23 cellular contexts compared by ENCODE assay signal in genomic region chr11:118311518-118311917, GRCh38. TPM values are rescaled to one million over a fixed set of nuclear protein-coding genes. Genes with fewer than 3 reads are reported as not detected.
A peak's percentile ranks its signal among the peaks of the same experiment; 100 is the strongest.
DNase-seq lines count a peak whose midpoint lies in the region; ATAC-seq and TF ChIP-seq lines count a peak whose summit lies in the region.
"Had no signal": no experiment of that assay in that cellular context is flagged by ENCODE, and none has a peak within 500 bp of the region (broad histone marks: within the 10 kb centered on the region; RNA-seq: fewer than 3 reads in every experiment).

No MANE protein-coding gene starts in this region.

- DNase-seq in A673 (ENCODE audit: low spot score), result peak; percentile 12
- DNase-seq in CD4-positive, alpha-beta memory T cell, result peak in 1 of 5 donors; percentile 24
- no peak for DNase-seq in PC-9
- no peak for DNase-seq in effector memory CD8-positive, alpha-beta T cell
- no peak for DNase-seq in Ammon's horn (ENCODE audit: low spot score)
- no peak for DNase-seq in GDM1 (lab: John Stamatoyannopoulos, UW)
- DNase-seq: activated naive CD4-positive, alpha-beta T cell treated with Interleukin-2 at 50 U/mL for 16 hours; GOT3; hypothalamus; NCI-H1417; NCI-H526 treated with DMSO at 0.1 percent for 48 hours; tibial artery had no signal

- peak overlapping the region; percentile 83 to 98 (median 90) for H3K27ac Mint-ChIP-seq in CD4-positive, alpha-beta memory T cell
- peak overlapping the region; percentile 83 to 99 for H3K27ac Mint-ChIP-seq in effector memory CD8-positive, alpha-beta T cell
- H3K27ac Mint-ChIP-seq: brain, WTC11 had no signal

- no peaks in the 10 kb centered on the region for H3K36me3 ChIP-seq in A673 (ENCODE audit: insufficient read depth, low read length, poor library complexity, severe bottlenecking)
- peaks cover 49% of the 10 kb centered on the region for H3K36me3 ChIP-seq in CD4-positive, alpha-beta memory T cell (ENCODE audit: insufficient read depth, low read length)
- no peaks in the 10 kb centered on the region for H3K36me3 ChIP-seq in PC-9 (ENCODE audit: low read depth)
- H3K36me3 ChIP-seq: SJCRH30, tibial artery had no signal

- peaks cover 0 to 3% (median 0%) of the 10 kb centered on the region in 8 donors for H3K9me3 Mint-ChIP-seq in CD4-positive, alpha-beta memory T cell
- H3K9me3 Mint-ChIP-seq in effector memory CD8-positive, alpha-beta T cell, result no peaks in the 10 kb centered on the region

- H3K27ac ChIP-seq in A673 (ENCODE audit: low read depth, low read length, poor library complexity, severe bottlenecking) (no peak overlapping the region), PC-9 (no peak overlapping the region)
- peak overlapping the region; percentile 35 for H3K27ac ChIP-seq in CD4-positive, alpha-beta memory T cell (ENCODE audit: low read depth, low read length)
- H3K27ac ChIP-seq: coronary artery, parathyroid adenoma, SJCRH30, tibial artery had no signal

- BruUV-seq in A673 (replicated peaks; lab: Mats Ljungman, UMichigan) (no TSS peak), PC-9 (replicated peaks; lab: Mats Ljungman, UMichigan) (no TSS peak)

- no peaks in the 10 kb centered on the region for H3K9me2 ChIP-seq in PC-9 (ENCODE audit: insufficient read depth)

- intact Hi-C loops in A673 (cut with micrococcal nuclease; ENCODE audit: unreplicated experiment) (no loop called here), PC-9 (cut with micrococcal nuclease; ENCODE audit: unreplicated experiment) (no loop called here)
- intact Hi-C loops in CD4-positive, alpha-beta memory T cell (cut with micrococcal nuclease), result no loop called here

- no peak overlapping the region for H2AFZ ChIP-seq in PC-9
- H2AFZ ChIP-seq: parathyroid adenoma had no signal

- POLR2A ChIA-PET in A673 (lab: Charles Lee; ENCODE audit: low non-redundant PET), result no interaction called here
- POLR2A ChIA-PET in CD4-positive, alpha-beta memory T cell (lab: Charles Lee; ENCODE audit: partially characterized antibody), result interaction anchor here (0.9 to 2.0 kb wide), 7 partner anchors 10 to 572 kb away, joined by 3 to 7 read pairs (median 4); partner anchors contain the start of genes CXCR5, JAML and UBE4A
- POLR2A ChIA-PET in PC-9 (lab: Charles Lee; ENCODE audit: unreplicated experiment), result no interaction called here

- CTCF ChIA-PET in A673 (lab: Charles Lee), result interaction anchor here (1.1 kb wide), 1 partner anchor 113 kb away, joined by 4 read pairs; no protein-coding TSS in a partner anchor
- CTCF ChIA-PET in CD4-positive, alpha-beta memory T cell (lab: Charles Lee; ENCODE audit: partially characterized antibody), result interaction anchor here (0.7 to 6.9 kb wide), 6 partner anchors 10 to 113 kb away, joined by 3 to 43 read pairs (median 4); no protein-coding TSS in a partner anchor
- CTCF ChIA-PET in PC-9 (lab: Charles Lee), result no interaction called here

- H3K4me2 ChIP-seq in PC-9, result peak overlapping the region; percentile 27; the same call in 1 of the 2 replicates

- peaks cover 75 to 91% of the 10 kb centered on the region in 2 donors for H3K36me3 Mint-ChIP-seq in CD4-positive, alpha-beta memory T cell
- H3K36me3 Mint-ChIP-seq in effector memory CD8-positive, alpha-beta T cell (ENCODE audit: insufficient read depth), result peaks cover 74% of the 10 kb centered on the region
- H3K36me3 Mint-ChIP-seq: brain, WTC11 had no signal

- H4K20me1 ChIP-seq in PC-9 (ENCODE audit: insufficient read depth), result no peaks in the 10 kb centered on the region

- H3K4me1 Mint-ChIP-seq in CD4-positive, alpha-beta memory T cell, result peaks cover 59 to 96% (median 85%) of the 10 kb centered on the region in 4 donors
- H3K4me1 Mint-ChIP-seq in effector memory CD8-positive, alpha-beta T cell (ENCODE audit: low read depth in 2 of 2), result peaks cover 61 to 73% of the 10 kb centered on the region in 2 donors

- H3K4me1 ChIP-seq in A673 (ENCODE audit: insufficient read depth, low read length, poor library complexity, severe bottlenecking) (no peaks in the 10 kb centered on the region), PC-9 (replicated peaks; ENCODE audit: insufficient read depth) (peaks cover 53% of the 10 kb centered on the region)
- H3K4me1 ChIP-seq in CD4-positive, alpha-beta memory T cell (ENCODE audit: insufficient read depth, low read length), result peaks cover 97% of the 10 kb centered on the region

- H3K27me3 ChIP-seq in A673 (replicated peaks; ENCODE audit: insufficient read depth, low read depth, low read length, poor library complexity) (peaks cover 45% of the 10 kb centered on the region), PC-9 (ENCODE audit: insufficient read depth, low read depth) (no peaks in the 10 kb centered on the region)
- H3K27me3 ChIP-seq in CD4-positive, alpha-beta memory T cell (ENCODE audit: insufficient read depth, low read length), result no peaks in the 10 kb centered on the region
- H3K27me3 ChIP-seq: SJCRH30 had no signal

- peak overlapping the region in 3 of 8 donors; percentile 46 to 74 (median 63) for H3K4me3 Mint-ChIP-seq in CD4-positive, alpha-beta memory T cell
- peak overlapping the region in 1 of 2 donors; percentile 38 for H3K4me3 Mint-ChIP-seq in effector memory CD8-positive, alpha-beta T cell
- H3K4me3 Mint-ChIP-seq: brain; T-helper 1 cell treated with Interleukin-12 subunit alpha and Interleukin-12 subunit beta and Interleukin-4 antibody, amounts not matched to agents 30 μg/mL and 1 μg/mL, for 36 hours; WTC11 had no signal

- H3K9me3 ChIP-seq in A673 (ENCODE audit: low read depth, low read length, poor library complexity, severe bottlenecking) (no peaks in the 10 kb centered on the region), PC-9 (ENCODE audit: insufficient read depth, low read depth) (no peaks in the 10 kb centered on the region)
- H3K9me3 ChIP-seq in CD4-positive, alpha-beta memory T cell (ENCODE audit: control insufficient read depth in 1 of 2, low read length in 2 of 2), result no peaks in the 10 kb centered on the region
- H3K9me3 ChIP-seq: SJCRH30, tibial artery had no signal

- no peaks in the 10 kb centered on the region for H3K79me2 ChIP-seq in PC-9 (ENCODE audit: low read depth)
- H3K79me2 ChIP-seq: parathyroid adenoma had no signal

- no peak for ATAC-seq in effector memory CD8-positive, alpha-beta T cell (replicated peaks)
- ATAC-seq in HG03442 (IDR thresholded peaks at IDR 0.05; ENCODE audit: unreplicated experiment), result no peak
- ATAC-seq: sciatic nerve, WTC11 had no signal

- peaks cover 19% of the 10 kb centered on the region for H3F3A ChIP-seq in PC-9 (ENCODE audit: insufficient read depth, low read depth)

- H3K27me3 Mint-ChIP-seq in CD4-positive, alpha-beta memory T cell, result no peaks in the 10 kb centered on the region
- H3K27me3 Mint-ChIP-seq in effector memory CD8-positive, alpha-beta T cell, result no peaks in the 10 kb centered on the region

- H3K4me3 ChIP-seq in A673 (ENCODE audit: low read depth, low read length, poor library complexity, severe bottlenecking) (no peak overlapping the region), PC-9 (no peak overlapping the region)
- no peak overlapping the region for H3K4me3 ChIP-seq in CD4-positive, alpha-beta memory T cell (ENCODE audit: low read length in 2 of 2)
- H3K4me3 ChIP-seq: coronary artery, lung, SJCRH30, tibial artery had no signal

- TF ChIP-seq CTCF in A673 (conservative IDR thresholded peaks at IDR 0.05; ENCODE audit: low read depth, low read length) (no peak), PC-9 (conservative IDR thresholded peaks at IDR 0.05) (no peak)

RNA-seq across cellular contexts. Expression of gene CD3E, which starts 7.0 kb away (rescaled TPM):
- total RNA-seq in A673 (2021), result not detected in 2 replicates
- 100 to 1,000 TPM; 581 to 618 TPM for total RNA-seq in CD4-positive, alpha-beta memory T cell
- 100 to 1,000 TPM; 627 to 999 TPM for polyA plus RNA-seq in CD4-positive, alpha-beta memory T cell
- total RNA-seq in PC-9 (2021), result not detected in 2 replicates
- total RNA-seq: PC-3, SJCRH30 had no signal
- polyA plus RNA-seq: keratinocyte had no signal

RNA-seq across cellular contexts. Expression of gene CD3D, which starts 31.0 kb away (rescaled TPM):
- total RNA-seq in A673 (2021) (not detected in 2 replicates), PC-9 (2021) (not detected in 2 replicates)
- 100 to 1,000 TPM; 338 to 343 TPM for total RNA-seq in CD4-positive, alpha-beta memory T cell
- 1,000 to 10,000 TPM in 1 of 2 donors, 100 to 1,000 TPM in 1; 993 to 1,046 TPM for polyA plus RNA-seq in CD4-positive, alpha-beta memory T cell
- total RNA-seq: PC-3, SJCRH30 had no signal
- polyA plus RNA-seq: keratinocyte had no signal

RNA-seq across cellular contexts. Expression of gene CD3G, which starts 32.6 kb away (rescaled TPM):
- total RNA-seq in A673 (2021), result not detected in 2 replicates
- total RNA-seq in CD4-positive, alpha-beta memory T cell, result 100 to 1,000 TPM; 191 to 205 TPM
- 100 to 1,000 TPM; 131 to 417 TPM for polyA plus RNA-seq in CD4-positive, alpha-beta memory T cell
- total RNA-seq in PC-9 (2021), result not detected in 2 replicates
- total RNA-seq: PC-3, SJCRH30 had no signal
- polyA plus RNA-seq: keratinocyte had no signal

RNA-seq across cellular contexts. Expression of gene MPZL2, which starts 47.4 kb away (rescaled TPM):
- total RNA-seq in A673 (2021) (not detected in 2 replicates), PC-9 (2021) (39.4 and 43.1 TPM in 2 replicates)
- 1 to 10 TPM; 2.9 to 3.7 TPM for total RNA-seq in CD4-positive, alpha-beta memory T cell
- polyA plus RNA-seq in CD4-positive, alpha-beta memory T cell, result 1 to 10 TPM in 1 of 2 donors, under 1 TPM in 1; 0.64 to 4.2 TPM
- total RNA-seq: SJCRH30 had no signal

RNA-seq across cellular contexts. Expression of gene UBE4A, which starts 47.9 kb away (rescaled TPM):
- total RNA-seq in A673 (2021) (52.0 and 54.2 TPM in 2 replicates), PC-9 (2021) (24.9 and 30.9 TPM in 2 replicates)
- total RNA-seq in CD4-positive, alpha-beta memory T cell, result 10 to 100 TPM; 50.3 to 52.2 TPM
- polyA plus RNA-seq in CD4-positive, alpha-beta memory T cell, result 10 to 100 TPM; 16.9 to 25.5 TPM

Comparison
In these comparisons a context has a peak if more than half of its experiments do, and no peak if none do; other contexts are left out.
1. RNA of gene CD3E, which starts 7.0 kb away (total RNA-seq): 581 to 618 TPM in CD4-positive, alpha-beta memory T cell; not detected in A673 and not detected in PC-9; every median in the first group is over 100 times any median in the second.
2. RNA of gene CD3D, which starts 31.0 kb away (total RNA-seq): 338 to 343 TPM in CD4-positive, alpha-beta memory T cell; not detected in A673 and not detected in PC-9; every median in the first group is over 100 times any median in the second.
3. RNA of gene CD3G, which starts 32.6 kb away (total RNA-seq): 191 to 205 TPM in CD4-positive, alpha-beta memory T cell; not detected in A673 and not detected in PC-9; every median in the first group is over 100 times any median in the second.